ENCODE assay signal across 8 cellular contexts in the genomic region with DNA sequence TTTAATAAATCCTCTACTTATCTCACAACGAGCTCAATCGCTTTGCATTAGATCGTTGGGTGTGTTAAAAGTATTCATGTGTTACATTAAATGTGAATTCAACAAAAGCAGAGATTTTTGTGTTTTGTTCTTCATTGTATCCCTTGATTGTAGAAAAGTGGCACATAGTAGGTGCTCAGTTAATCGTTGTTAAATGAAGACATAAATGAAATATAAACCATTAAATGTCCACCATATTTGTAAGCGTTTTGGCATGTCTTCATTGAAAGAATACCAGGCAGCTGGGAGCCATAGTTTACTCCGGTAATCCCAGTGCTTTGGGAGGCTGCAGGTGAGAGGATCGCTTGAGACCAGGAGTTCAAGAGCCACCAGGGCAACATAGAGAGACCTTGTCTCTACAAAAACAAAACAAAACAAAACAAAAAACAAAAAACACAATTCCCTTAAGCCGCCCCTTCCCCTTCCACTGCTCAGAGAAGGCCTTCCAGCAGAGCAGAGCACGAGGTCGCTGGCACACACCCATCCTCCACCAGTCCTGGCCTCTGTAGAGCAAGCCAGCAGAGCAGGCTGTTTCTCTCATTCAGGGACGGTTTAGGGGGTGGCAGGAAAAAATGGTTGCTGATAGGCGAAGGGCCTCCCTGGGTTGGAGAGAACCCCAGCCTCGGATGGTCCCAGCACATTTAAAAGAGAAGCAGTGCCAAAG. TPM values are rescaled to one million over a fixed set of nuclear protein-coding genes. Genes with fewer than 3 reads are reported as not detected.
DNase-seq lines count a peak whose midpoint lies in the region; ATAC-seq and TF ChIP-seq lines count a peak whose summit lies in the region.

No MANE protein-coding gene starts in this region.

- peaks cover 27% of the 10 kb centered on the region for H3K79me2 ChIP-seq in KMS-11 (ENCODE audit: insufficient read depth, low read depth)

- peaks cover 46% of the 10 kb centered on the region for H3K4me1 Mint-ChIP-seq in activated CD8-positive, alpha-beta T cell treated with anti-CD3 and anti-CD28 coated beads, Interleukin-2, amount 10 ng/mL, durations not matched to agents 7 days and 5 days (ENCODE audit: low read depth)

- DNase-seq in GM03348 (ENCODE audit: low spot score) = peak; percentile 32
- DNase-seq in activated CD8-positive, alpha-beta T cell treated with anti-CD3 and anti-CD28 coated beads, Interleukin-2, amount 10 ng/mL, durations not matched to agents 7 days and 5 days = peak; percentile 48
- peak; percentile 78 for DNase-seq in Right ventricle myocardium superior
- peak; percentile 73 for DNase-seq in sciatic nerve (ENCODE audit: low spot score)
- DNase-seq in activated gamma-delta T cell treated with Interleukin-2 at 50 U/mL for 16 hours = no peak

- TF ChIP-seq CTCF in KMS-11 (conservative IDR thresholded peaks at IDR 0.05; ENCODE audit: low read depth, low read length) = no peak

- H3K9ac ChIP-seq in KMS-11 = peak overlapping the region; percentile 92

- H3K27ac Mint-ChIP-seq in activated CD8-positive, alpha-beta T cell treated with anti-CD3 and anti-CD28 coated beads, Interleukin-2, amount 10 ng/mL, durations not matched to agents 7 days and 5 days = peak overlapping the region; percentile 89

- ATAC-seq in GM21515 (IDR thresholded peaks at IDR 0.05; ENCODE audit: unreplicated experiment) (peak; percentile 17), Right ventricle myocardium superior (ENCODE audit: poor library complexity) (peak; percentile 39), sciatic nerve (peak; percentile 49), GM21786 (IDR thresholded peaks at IDR 0.05; ENCODE audit: unreplicated experiment) (no peak)
- ATAC-seq in activated CD8-positive, alpha-beta T cell treated with anti-CD3 and anti-CD28 coated beads, Interleukin-2, amount 10 ng/mL, durations not matched to agents 7 days and 5 days = peak; percentile 51

- intact Hi-C loops in Right ventricle myocardium superior (cut with DNase I) (loop anchor here (2.0 to 10.0 kb wide), 3 partner anchors 77 to 231 kb away; no protein-coding TSS in a partner anchor), sciatic nerve (cut with DNase I) (loop anchor here (10.0 kb wide), 2 partner anchors 101 to 171 kb away; no protein-coding TSS in a partner anchor)

- H3K27ac ChIP-seq in KMS-11 = peak overlapping the region; percentile 73

- no peaks in the 10 kb centered on the region for H3K27me3 ChIP-seq in KMS-11 (ENCODE audit: insufficient read depth, low read depth)

- no peaks in the 10 kb centered on the region for H3K27me3 Mint-ChIP-seq in activated CD8-positive, alpha-beta T cell treated with anti-CD3 and anti-CD28 coated beads, Interleukin-2, amount 10 ng/mL, durations not matched to agents 7 days and 5 days (ENCODE audit: low read depth)

- H2AFZ ChIP-seq in KMS-11 (ENCODE audit: low read depth) = peak overlapping the region; percentile 77

- H3K4me2 ChIP-seq in KMS-11 = peak overlapping the region; percentile 76

- POLR2A ChIA-PET in activated CD8-positive, alpha-beta T cell treated with anti-CD3 and anti-CD28 coated beads, Interleukin-2, amount 10 ng/mL, durations not matched to agents 7 days and 5 days (lab: Charles Lee) = interaction anchor here (1.1 kb wide), 1 partner anchor 12 kb away, joined by 3 read pairs; no protein-coding TSS in a partner anchor

- no peaks in the 10 kb centered on the region for H3K9me3 Mint-ChIP-seq in activated CD8-positive, alpha-beta T cell treated with anti-CD3 and anti-CD28 coated beads, Interleukin-2, amount 10 ng/mL, durations not matched to agents 7 days and 5 days (ENCODE audit: insufficient read depth)

- CTCF ChIA-PET in activated CD8-positive, alpha-beta T cell treated with anti-CD3 and anti-CD28 coated beads, Interleukin-2, amount 10 ng/mL, durations not matched to agents 7 days and 5 days (lab: Charles Lee) = interaction anchor here (0.6 to 4.2 kb wide), 19 partner anchors 10 to 459 kb away, joined by 3 to 29 read pairs (median 8); a partner anchor contains a TSS

- H3K4me3 ChIP-seq in KMS-11 (IDR thresholded peaks at IDR 0.05; ENCODE audit: insufficient read depth, low read depth, low read length) = no peak overlapping the region

- no peaks in the 10 kb centered on the region for H3K36me3 ChIP-seq in KMS-11 (ENCODE audit: insufficient read depth)

- H4K20me1 ChIP-seq in KMS-11 (ENCODE audit: insufficient read depth) = no peaks in the 10 kb centered on the region

- peaks cover 2% of the 10 kb centered on the region for H3K36me3 Mint-ChIP-seq in activated CD8-positive, alpha-beta T cell treated with anti-CD3 and anti-CD28 coated beads, Interleukin-2, amount 10 ng/mL, durations not matched to agents 7 days and 5 days (ENCODE audit: low read depth)

- peak overlapping the region; percentile 87 for H3K4me3 Mint-ChIP-seq in activated CD8-positive, alpha-beta T cell treated with anti-CD3 and anti-CD28 coated beads, Interleukin-2, amount 10 ng/mL, durations not matched to agents 7 days and 5 days

- peaks cover 18% of the 10 kb centered on the region for H3K4me1 ChIP-seq in KMS-11 (ENCODE audit: low read depth, poor library complexity, severe bottlenecking)

RNA-seq across cellular contexts. Expression of a gene that starts 0.7 kb away (rescaled TPM):
- total RNA-seq in activated CD8-positive, alpha-beta T cell treated with anti-CD3 and anti-CD28 coated beads, Interleukin-2, amount 10 ng/mL, durations not matched to agents 7 days and 5 days = 10 to 100 TPM; 23.5 to 32.1 TPM
- total RNA-seq in Right ventricle myocardium superior (39.5 TPM), sciatic nerve (137 TPM)

RNA-seq across cellular contexts. Expression of a gene that starts 1.4 kb away (rescaled TPM):
- total RNA-seq in activated CD8-positive, alpha-beta T cell treated with anti-CD3 and anti-CD28 coated beads, Interleukin-2, amount 10 ng/mL, durations not matched to agents 7 days and 5 days = under 1 TPM; 0.23 to 0.26 TPM
- 0.86 TPM for total RNA-seq in Right ventricle myocardium superior
- 7.5 TPM for total RNA-seq in sciatic nerve
